In genomic region chr12:47530050-47530449, GRCh38 we compare ENCODE assay signal across 8 cellular contexts.
"Had no signal": no experiment of that assay in that cellular context is flagged by ENCODE, and none has a peak within 500 bp of the region (broad histone marks: within the 10 kb centered on the region; RNA-seq: fewer than 3 reads in every experiment).

No MANE protein-coding gene starts in this region.

- H3K4me3 ChIP-seq: GM12878 had no signal

- FAIRE-seq: G401.6, GM12878, GM12891, GM12892, GM18507, GM19239 had no signal

- DNase-seq: GDM1, GF-D8 had no signal

- ATAC-seq: GM12878 had no signal
